13 cellular contexts compared by ENCODE assay signal in genomic region chr6:46184114-46184513, GRCh38. TPM values are rescaled to one million over a fixed set of nuclear protein-coding genes. Genes with fewer than 3 reads are reported as not detected.
DNase-seq lines count a peak whose midpoint lies in the region; TF ChIP-seq lines count a peak whose summit lies in the region.
"Had no signal": no experiment of that assay in that cellular context is flagged by ENCODE, and none has a peak within 500 bp of the region (broad histone marks: within the 10 kb centered on the region; RNA-seq: fewer than 3 reads in every experiment).

No MANE protein-coding gene starts in this region.

- no peak for TF ChIP-seq RAD21 in Ishikawa (IDR thresholded peaks at IDR 0.05; ENCODE audit: low read depth)

- peak; percentile 9 for TF ChIP-seq CTCF in cardiac fibroblast (IDR thresholded peaks at IDR 0.05; ENCODE audit: low read depth, low read length)

- H3K4me3 ChIP-seq in cardiac fibroblast (replicated peaks in 1 of 2; ENCODE audit: low read depth in 2 of 2, low read length in 2 of 2), result no peak overlapping the region
- H3K4me3 ChIP-seq: BLaER1 treated with 17β-estradiol and CSF1 and Interleukin-3, amounts not matched to agents 10 nM and 100 nM had no signal

- DNase-seq in AG08395 (ENCODE audit: low spot score) (peak; percentile 81), cardiac fibroblast (ENCODE audit: low read depth in 2 of 2) (peak; percentile 90 to 92), lung microvascular endothelial cell (ENCODE audit: low read depth in 2 of 2) (peak; percentile 29 to 64), NOMO-1 treated with dmso at 0.1 percent for 144 hours (lab: John Stamatoyannopoulos, UW; ENCODE audit: unreplicated experiment) (no peak), NCI-H2227 (lab: John Stamatoyannopoulos, UW; ENCODE audit: unreplicated experiment) (no peak), foreskin melanocyte (no peak)
- DNase-seq in stimulated activated naive CD4-positive, alpha-beta T cell treated with Interleukin-2 at 50 U/mL for 16 hours (lab: John Stamatoyannopoulos, UW), result no peak
- DNase-seq: activated CD8-positive, alpha-beta memory T cell treated with anti-CD3 and anti-CD28 coated beads, Interleukin-2, amount 50 U/mL, for 4 hours; anterior cingulate cortex; NCI-H1436; right cardiac atrium had no signal

- TF ChIP-seq EP300 in Ishikawa (IDR thresholded peaks at IDR 0.05; ENCODE audit: borderline replicate concordance), result no peak

TF ChIP-seq in Ishikawa, 13 proteins besides CTCF, POLR2A, EP300 and RAD21:
- peak; percentile 30; the same call in 1 of the 2 replicates for TF ChIP-seq NFIC (IDR thresholded peaks at IDR 0.05)
- no peak for TF ChIP-seq ZBTB7A (IDR thresholded peaks at IDR 0.05; ENCODE audit: low read depth)

RNA-seq across cellular contexts. Expression of gene ENPP5, which starts 13.3 kb away (rescaled TPM):
- not detected in 2 replicates for total RNA-seq in lung microvascular endothelial cell

RNA-seq across cellular contexts. Expression of gene ENPP4, which starts 54.3 kb away (rescaled TPM):
- 0.40 and 0.87 TPM in 2 replicates for total RNA-seq in lung microvascular endothelial cell

Comparison
In these comparisons a context has a peak if more than half of its experiments do, and no peak if none do; other contexts are left out.
1. DNase-seq: peak in AG08395 (single experiment), cardiac fibroblast (2 of 2) and lung microvascular endothelial cell (2 of 2); none in NOMO-1 treated with dmso at 0.1 percent for 144 hours (single experiment), NCI-H2227 (single experiment), stimulated activated naive CD4-positive, alpha-beta T cell treated with Interleukin-2 at 50 U/mL for 16 hours (single experiment) and foreskin melanocyte (single experiment).